Comparison of ENCODE assay signal across 9 cellular contexts in the genomic region with DNA sequence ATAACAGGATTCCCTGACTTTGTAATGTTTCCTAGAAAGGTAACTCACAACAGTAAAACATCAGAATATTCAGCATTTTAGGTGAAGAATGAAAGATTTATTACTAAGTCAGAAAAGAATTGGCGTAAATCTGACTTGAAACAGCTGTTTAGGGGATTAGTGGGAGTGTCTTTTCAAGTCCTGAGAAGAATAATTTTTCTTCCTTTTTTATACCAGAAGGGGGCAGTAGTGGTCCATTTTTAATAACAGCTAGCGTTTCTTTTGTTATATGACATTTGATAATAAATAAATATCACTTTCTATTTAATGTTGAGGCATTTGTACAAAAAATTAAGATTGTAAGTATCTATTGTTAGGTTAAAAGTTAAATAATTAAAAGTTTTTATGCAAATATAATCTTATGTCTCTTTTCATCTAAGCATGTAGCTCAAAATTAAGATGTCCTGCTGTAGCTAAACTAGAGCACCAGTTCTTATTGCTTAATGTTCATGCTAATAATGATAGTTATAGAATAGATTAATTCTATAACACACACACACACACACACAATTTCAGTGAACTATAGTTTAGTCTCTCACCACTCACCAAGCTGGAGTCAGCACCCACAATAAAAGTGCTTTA.
DNase-seq lines count a peak whose midpoint lies in the region; ATAC-seq and TF ChIP-seq lines count a peak whose summit lies in the region.
"Had no signal": no experiment of that assay in that cellular context is flagged by ENCODE, and none has a peak within 500 bp of the region (broad histone marks: within the 10 kb centered on the region; RNA-seq: fewer than 3 reads in every experiment).

No MANE protein-coding gene starts in this region.

- no peaks in the 10 kb centered on the region for H3K27me3 ChIP-seq in OCI-LY1 (ENCODE audit: insufficient read depth, low read length)

- no peaks in the 10 kb centered on the region for H3K79me2 ChIP-seq in OCI-LY1 (ENCODE audit: insufficient read depth, low read length)

- H4K20me1 ChIP-seq in OCI-LY1 (ENCODE audit: insufficient read depth, low read length): no peaks in the 10 kb centered on the region

- H3K9ac ChIP-seq in OCI-LY1 (ENCODE audit: low read length): no peak overlapping the region

- no peak overlapping the region for H3K4me3 Mint-ChIP-seq in endothelial cell (ENCODE audit: unreplicated experiment)
- H3K4me3 Mint-ChIP-seq: activated naive CD8-positive, alpha-beta T cell had no signal

- TF ChIP-seq CTCF in OCI-LY1 (IDR thresholded peaks at IDR 0.05; ENCODE audit: low read length) (peak; percentile 55), endothelial cell (IDR thresholded peaks at IDR 0.05; ENCODE audit: unreplicated experiment) (peak; percentile 92)

- H3K36me3 ChIP-seq in OCI-LY1 (ENCODE audit: insufficient read depth, low read length): no peaks in the 10 kb centered on the region

- H3K4me2 ChIP-seq in OCI-LY1 (ENCODE audit: low read length): no peak overlapping the region

- peak; percentile 55 for ATAC-seq in HG03442 (IDR thresholded peaks at IDR 0.05; ENCODE audit: unreplicated experiment)

- H3K9me3 ChIP-seq in OCI-LY1 (ENCODE audit: low read length): no peaks in the 10 kb centered on the region

- H3K27me3 Mint-ChIP-seq in endothelial cell (ENCODE audit: unreplicated experiment): no peaks in the 10 kb centered on the region
- H3K27me3 Mint-ChIP-seq: activated naive CD8-positive, alpha-beta T cell had no signal

- H3K4me1 ChIP-seq in OCI-LY1 (ENCODE audit: insufficient read depth, low read length, severe bottlenecking): no peaks in the 10 kb centered on the region

- H3K36me3 Mint-ChIP-seq in endothelial cell (ENCODE audit: low read depth, unreplicated experiment): no peaks in the 10 kb centered on the region
- H3K36me3 Mint-ChIP-seq: activated naive CD8-positive, alpha-beta T cell had no signal

- H3F3A ChIP-seq in OCI-LY1 (ENCODE audit: insufficient read depth, low read length): no peaks in the 10 kb centered on the region

- no peaks in the 10 kb centered on the region for H3K9me3 Mint-ChIP-seq in endothelial cell (ENCODE audit: unreplicated experiment)

- H2AFZ ChIP-seq in OCI-LY1 (ENCODE audit: low read length): no peak overlapping the region

- no peaks in the 10 kb centered on the region for H3K4me1 Mint-ChIP-seq in endothelial cell (ENCODE audit: unreplicated experiment)

- H3K4me3 ChIP-seq in OCI-LY1 (ENCODE audit: low read depth, low read length, poor library complexity, severe bottlenecking): no peak overlapping the region

- DNase-seq in NCI-H510A treated with DMSO at 0.1 percent for 48 hours (lab: John Stamatoyannopoulos, UW) (peak; percentile 41), NCI-H510A (lab: John Stamatoyannopoulos, UW) (no peak), endothelial cell (ENCODE audit: low spot score) (no peak), pons (ENCODE audit: low spot score) (peak; percentile 43), T-helper 9 cell (no peak), hypothalamus (lab: John Stamatoyannopoulos, UW) (no peak)

- no peak overlapping the region for H3K27ac ChIP-seq in OCI-LY1 (ENCODE audit: low read depth, low read length, poor library complexity, severe bottlenecking)

- H3K27ac Mint-ChIP-seq in endothelial cell (ENCODE audit: unreplicated experiment): no peak overlapping the region
- H3K27ac Mint-ChIP-seq: activated naive CD8-positive, alpha-beta T cell had no signal

- no peaks in the 10 kb centered on the region for H3K9me2 ChIP-seq in OCI-LY1 (ENCODE audit: low read depth, low read length)

Comparison
In these comparisons a context has a peak if more than half of its experiments do, and no peak if none do; other contexts are left out.
1. DNase-seq: peak in NCI-H510A treated with DMSO at 0.1 percent for 48 hours (single experiment) and pons (single experiment); none in NCI-H510A (single experiment), endothelial cell (single experiment), T-helper 9 cell (single experiment) and hypothalamus (0 of 51).